20 cellular contexts compared by ENCODE assay signal in the genomic region with DNA sequence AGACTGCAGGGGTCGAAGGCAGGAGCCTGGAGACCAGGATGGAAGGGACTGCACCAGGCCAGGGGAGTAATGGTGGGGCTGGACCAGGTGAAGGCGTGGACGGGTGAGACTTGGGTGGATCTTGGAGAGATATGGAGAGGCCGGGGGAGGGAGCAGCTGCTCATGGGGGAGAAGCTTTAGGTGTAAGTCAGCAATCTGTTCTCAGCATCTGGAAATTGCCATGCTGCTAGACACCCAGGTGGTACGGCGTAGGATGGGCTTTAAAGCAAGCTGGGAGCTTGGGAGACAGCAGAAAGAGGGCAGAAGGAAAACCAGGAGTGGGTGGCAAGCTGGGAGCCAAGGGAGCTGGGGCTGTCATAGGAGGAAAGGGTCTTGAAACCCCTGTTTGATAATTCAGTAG. TPM values are rescaled to one million over a fixed set of nuclear protein-coding genes. Genes with fewer than 3 reads are reported as not detected.
A peak's percentile ranks its signal among the peaks of the same experiment; 100 is the strongest.
DNase-seq lines count a peak whose midpoint lies in the region; ATAC-seq and TF ChIP-seq lines count a peak whose summit lies in the region.
"Had no signal": no experiment of that assay in that cellular context is flagged by ENCODE, and none has a peak within 500 bp of the region (broad histone marks: within the 10 kb centered on the region; RNA-seq: fewer than 3 reads in every experiment).

No MANE protein-coding gene starts in this region.

- CTCF ChIA-PET in WTC11 (lab: Charles Lee): interaction anchor here (0.5 kb wide), 1 partner anchor 55 kb away, joined by 5 read pairs; no protein-coding TSS in a partner anchor

- peak overlapping the region; percentile 94 for H3K4me2 ChIP-seq in hepatocyte

- WGBS in hepatocyte (ENCODE audit: low lambda C conversion rate, missing lambda C conversion rate): 85% methylated on average over 6 of the region's 6 CpGs
- WGBS in thyroid gland, 2 donors: 85 to 90% methylated on average over 6 of the region's 6 CpGs

- H3K27me3 ChIP-seq in hepatocyte (no peaks in the 10 kb centered on the region), thyroid gland (no peaks in the 10 kb centered on the region), tibial artery (peaks cover 0 to 22% of the 10 kb centered on the region in 2 donors)
- H3K27me3 ChIP-seq: esophagus muscularis mucosa had no signal

- no peak for TF ChIP-seq POLR2A in thyroid gland (IDR thresholded peaks at IDR 0.05)

- no peak for DNase-seq in activated T-cell treated with anti-CD3 and anti-CD28 coated beads, Interleukin-2, amount 50 U/mL, for 24 hours
- DNase-seq in activated T-cell treated with anti-CD3 and anti-CD28 coated beads, Interleukin-2, amount 50 U/mL, for 72 hours: no peak
- DNase-seq in WTC11 (ENCODE audit: low spot score): no peak
- no peak for DNase-seq in hepatocyte (ENCODE audit: low spot score)
- no peak for DNase-seq in thyroid gland
- no peak for DNase-seq in activated CD4-positive, CD25-positive, alpha-beta regulatory T cell treated with anti-CD3 and anti-CD28 coated beads, Interleukin-2, amount 50 U/mL, for 72 hours
- DNase-seq in tibial artery: no peak
- DNase-seq in substantia nigra (lab: John Stamatoyannopoulos, UW): no peak
- DNase-seq: activated T-cell treated with anti-CD3 and anti-CD28 coated beads, Interleukin-2, amount 50 U/mL, for 48 hours; Caco-2; cortex of kidney; GDM1; heart left ventricle; left cardiac atrium; NCI-H1930; stimulated activated CD4-positive, alpha-beta T cell treated with anti-CD3 and anti-CD28 coated beads, Interleukin-15, amount 100 ng/mL, for 24 hours had no signal

- H3K4me1 ChIP-seq in hepatocyte (ENCODE audit: insufficient read depth): peaks cover 20% of the 10 kb centered on the region
- peaks cover 58 to 63% of the 10 kb centered on the region in 2 donors for H3K4me1 ChIP-seq in thyroid gland
- peaks cover 0 to 27% (median 14%) of the 10 kb centered on the region in 4 donors for H3K4me1 ChIP-seq in tibial artery

- H3K36me3 ChIP-seq in hepatocyte (replicated peaks; ENCODE audit: insufficient read depth, low read depth) (no peaks in the 10 kb centered on the region), thyroid gland (no peaks in the 10 kb centered on the region), tibial artery (no peaks in the 10 kb centered on the region)

- H3K4me3 ChIP-seq in hepatocyte (no peak overlapping the region), thyroid gland (replicated peaks in 1 of 3) (no peak overlapping the region), tibial artery (no peak overlapping the region)
- H3K4me3 ChIP-seq: esophagus muscularis mucosa, heart left ventricle, suprapubic skin had no signal

- POLR2A ChIA-PET in WTC11 (lab: Charles Lee): no interaction called here

- H3K9me3 ChIP-seq in hepatocyte (ENCODE audit: low read depth): no peaks in the 10 kb centered on the region
- H3K9me3 ChIP-seq in thyroid gland: no peaks in the 10 kb centered on the region
- H3K9me3 ChIP-seq in tibial artery: no peaks in the 10 kb centered on the region
- H3K9me3 ChIP-seq: Caco-2, esophagus muscularis mucosa, heart left ventricle, suprapubic skin had no signal

- TF ChIP-seq CTCF in WTC11 (IDR thresholded peaks at IDR 0.05) (no peak), hepatocyte (IDR thresholded peaks at IDR 0.05; ENCODE audit: poor library complexity) (no peak), thyroid gland (IDR thresholded peaks at IDR 0.05) (no peak), tibial artery (IDR thresholded peaks at IDR 0.05) (no peak)

- no peak for ATAC-seq in activated T-cell treated with anti-CD3 and anti-CD28 coated beads, Interleukin-2, amount 50 U/mL, for 72 hours (replicated peaks in 1 of 2)
- ATAC-seq in WTC11: no peak
- ATAC-seq: heart left ventricle, left cardiac atrium, Right ventricle myocardium inferior had no signal

- H4K20me1 ChIP-seq in hepatocyte (ENCODE audit: insufficient read depth, poor library complexity, severe bottlenecking): peaks cover 49% of the 10 kb centered on the region

- no peaks in the 10 kb centered on the region for H3K27me3 Mint-ChIP-seq in activated T-cell treated with anti-CD3 and anti-CD28 coated beads, Interleukin-2, amount 50 U/mL, for 24 hours
- no peaks in the 10 kb centered on the region for H3K27me3 Mint-ChIP-seq in activated T-cell treated with anti-CD3 and anti-CD28 coated beads, Interleukin-2, amount 50 U/mL, for 72 hours (ENCODE audit: low read depth)
- no peaks in the 10 kb centered on the region for H3K27me3 Mint-ChIP-seq in WTC11 (ENCODE audit: low read depth)

- H3K27ac Mint-ChIP-seq in activated T-cell treated with anti-CD3 and anti-CD28 coated beads, Interleukin-2, amount 50 U/mL, for 24 hours: peak overlapping the region; percentile 37
- H3K27ac Mint-ChIP-seq in activated T-cell treated with anti-CD3 and anti-CD28 coated beads, Interleukin-2, amount 50 U/mL, for 72 hours: no peak overlapping the region
- H3K27ac Mint-ChIP-seq in WTC11: peak overlapping the region; percentile 74

- H3K9me2 ChIP-seq in hepatocyte (replicated peaks; ENCODE audit: insufficient read depth): no peaks in the 10 kb centered on the region

- H3K79me2 ChIP-seq in hepatocyte: peaks cover 68% of the 10 kb centered on the region

- no peak overlapping the region for H3K4me3 Mint-ChIP-seq in activated T-cell treated with anti-CD3 and anti-CD28 coated beads, Interleukin-2, amount 50 U/mL, for 24 hours
- no peak overlapping the region for H3K4me3 Mint-ChIP-seq in activated T-cell treated with anti-CD3 and anti-CD28 coated beads, Interleukin-2, amount 50 U/mL, for 72 hours
- peak overlapping the region; percentile 86; the same call in 1 of the 2 replicates for H3K4me3 Mint-ChIP-seq in WTC11

- no peak overlapping the region for H3K27ac ChIP-seq in hepatocyte
- H3K27ac ChIP-seq in thyroid gland: peak overlapping the region; percentile 39 to 98 (median 65)
- H3K27ac ChIP-seq in tibial artery: no peak overlapping the region
- no peak overlapping the region for H3K27ac ChIP-seq in substantia nigra (ENCODE audit: low read depth, low read length, poor library complexity, severe bottlenecking)
- H3K27ac ChIP-seq: esophagus muscularis mucosa, heart left ventricle, suprapubic skin had no signal

- intact Hi-C loops in thyroid gland (cut with DNase I) (no loop called here), tibial artery (cut with DNase I; ENCODE audit: low total_unique reads) (no loop called here)

- peaks cover 31% of the 10 kb centered on the region for H3K36me3 Mint-ChIP-seq in activated T-cell treated with anti-CD3 and anti-CD28 coated beads, Interleukin-2, amount 50 U/mL, for 24 hours (ENCODE audit: low read depth)
- peaks cover 9 to 16% of the 10 kb centered on the region in 2 donors for H3K36me3 Mint-ChIP-seq in activated T-cell treated with anti-CD3 and anti-CD28 coated beads, Interleukin-2, amount 50 U/mL, for 72 hours (ENCODE audit: insufficient read depth in 2 of 2)
- H3K36me3 Mint-ChIP-seq in WTC11: peaks cover 29% of the 10 kb centered on the region

- H3K9me3 Mint-ChIP-seq in activated T-cell treated with anti-CD3 and anti-CD28 coated beads, Interleukin-2, amount 50 U/mL, for 24 hours: no peaks in the 10 kb centered on the region
- H3K9me3 Mint-ChIP-seq in activated T-cell treated with anti-CD3 and anti-CD28 coated beads, Interleukin-2, amount 50 U/mL, for 72 hours: no peaks in the 10 kb centered on the region
- H3K9me3 Mint-ChIP-seq in WTC11: no peaks in the 10 kb centered on the region

- peaks cover 32% of the 10 kb centered on the region for H3K4me1 Mint-ChIP-seq in activated T-cell treated with anti-CD3 and anti-CD28 coated beads, Interleukin-2, amount 50 U/mL, for 24 hours (ENCODE audit: low read depth)
- peaks cover 36% of the 10 kb centered on the region for H3K4me1 Mint-ChIP-seq in activated T-cell treated with anti-CD3 and anti-CD28 coated beads, Interleukin-2, amount 50 U/mL, for 72 hours (ENCODE audit: low read depth)
- H3K4me1 Mint-ChIP-seq in WTC11: peaks cover 48% of the 10 kb centered on the region

- H2AFZ ChIP-seq in hepatocyte: no peak overlapping the region

TF ChIP-seq in WTC11, 78 proteins besides CTCF, POLR2A, EP300 and RAD21:
- TF ChIP-seq, protein P1, sequence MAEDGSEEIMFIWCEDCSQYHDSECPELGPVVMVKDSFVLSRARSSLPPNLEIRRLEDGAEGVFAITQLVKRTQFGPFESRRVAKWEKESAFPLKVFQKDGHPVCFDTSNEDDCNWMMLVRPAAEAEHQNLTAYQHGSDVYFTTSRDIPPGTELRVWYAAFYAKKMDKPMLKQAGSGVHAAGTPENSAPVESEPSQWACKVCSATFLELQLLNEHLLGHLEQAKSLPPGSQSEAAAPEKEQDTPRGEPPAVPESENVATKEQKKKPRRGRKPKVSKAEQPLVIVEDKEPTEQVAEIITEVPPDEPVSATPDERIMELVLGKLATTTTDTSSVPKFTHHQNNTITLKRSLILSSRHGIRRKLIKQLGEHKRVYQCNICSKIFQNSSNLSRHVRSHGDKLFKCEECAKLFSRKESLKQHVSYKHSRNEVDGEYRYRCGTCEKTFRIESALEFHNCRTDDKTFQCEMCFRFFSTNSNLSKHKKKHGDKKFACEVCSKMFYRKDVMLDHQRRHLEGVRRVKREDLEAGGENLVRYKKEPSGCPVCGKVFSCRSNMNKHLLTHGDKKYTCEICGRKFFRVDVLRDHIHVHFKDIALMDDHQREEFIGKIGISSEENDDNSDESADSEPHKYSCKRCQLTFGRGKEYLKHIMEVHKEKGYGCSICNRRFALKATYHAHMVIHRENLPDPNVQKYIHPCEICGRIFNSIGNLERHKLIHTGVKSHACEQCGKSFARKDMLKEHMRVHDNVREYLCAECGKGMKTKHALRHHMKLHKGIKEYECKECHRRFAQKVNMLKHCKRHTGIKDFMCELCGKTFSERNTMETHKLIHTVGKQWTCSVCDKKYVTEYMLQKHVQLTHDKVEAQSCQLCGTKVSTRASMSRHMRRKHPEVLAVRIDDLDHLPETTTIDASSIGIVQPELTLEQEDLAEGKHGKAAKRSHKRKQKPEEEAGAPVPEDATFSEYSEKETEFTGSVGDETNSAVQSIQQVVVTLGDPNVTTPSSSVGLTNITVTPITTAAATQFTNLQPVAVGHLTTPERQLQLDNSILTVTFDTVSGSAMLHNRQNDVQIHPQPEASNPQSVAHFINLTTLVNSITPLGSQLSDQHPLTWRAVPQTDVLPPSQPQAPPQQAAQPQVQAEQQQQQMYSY (CRISPR knock-in tag; IDR thresholded peaks at IDR 0.05): peak; percentile 62; the same call in 1 of the 2 replicates
- TF ChIP-seq ZNF232 (CRISPR knock-in tag; IDR thresholded peaks at IDR 0.05): no peak

RNA-seq across cellular contexts. Expression of a gene that starts 3.0 kb away (rescaled TPM):
- total RNA-seq in activated T-cell treated with anti-CD3 and anti-CD28 coated beads, Interleukin-2, amount 50 U/mL, for 72 hours: 10 to 100 TPM; 23.2 to 29.5 TPM
- total RNA-seq in WTC11 (2021): 116 to 153 TPM (median 150 TPM) in 3 replicates
- 79.6 and 82.6 TPM in 2 replicates for total RNA-seq in hepatocyte
- 69.2 and 86.0 TPM in 2 replicates for polyA plus RNA-seq in hepatocyte
- 100 to 1,000 TPM; 123 to 175 (median 144) TPM for total RNA-seq in thyroid gland
- total RNA-seq: myocyte had no signal

Comparison
In these comparisons a context has a peak if more than half of its experiments do, and no peak if none do; other contexts are left out.
1. H3K27ac ChIP-seq: peak in thyroid gland (3 of 3); none in hepatocyte (single experiment), tibial artery (0 of 2) and substantia nigra (single experiment).